In the genomic region with DNA sequence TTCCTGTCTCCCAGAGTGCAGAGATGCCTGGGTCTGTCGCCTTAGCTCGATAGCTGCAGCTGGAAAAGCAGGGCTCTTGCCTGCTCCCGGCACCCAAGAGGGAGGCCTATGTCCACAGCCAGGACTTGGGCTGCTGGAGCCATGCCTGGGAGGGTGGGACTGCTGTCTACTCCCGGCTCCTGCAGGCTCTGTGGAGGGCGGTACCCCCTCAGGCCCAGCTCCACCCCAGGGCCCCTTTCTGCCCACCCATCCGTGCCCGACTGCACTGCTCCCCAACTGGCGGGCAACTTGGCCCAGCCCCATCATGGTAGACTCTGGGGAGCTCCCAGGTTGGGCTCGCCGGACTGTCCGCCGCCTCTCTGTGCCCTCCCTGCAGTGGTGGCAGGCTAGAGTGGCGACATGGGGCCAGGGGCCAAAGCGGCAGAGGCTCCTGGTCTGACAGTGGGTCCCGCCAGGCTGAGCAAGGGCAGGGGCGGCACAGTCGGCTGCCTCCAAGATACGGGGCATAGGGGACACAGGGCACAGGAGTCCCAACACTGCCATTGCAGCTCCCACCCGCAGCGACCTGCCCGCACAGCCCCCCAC, we compare ENCODE assay signal across 1 cellular context.
TF ChIP-seq lines count a peak whose summit lies in the region.

No MANE protein-coding gene starts in this region.

TF ChIP-seq in HepG2, 621 proteins besides CTCF, POLR2A, EP300 and RAD21 (continued from another document):
- TF ChIP-seq, protein P1, sequence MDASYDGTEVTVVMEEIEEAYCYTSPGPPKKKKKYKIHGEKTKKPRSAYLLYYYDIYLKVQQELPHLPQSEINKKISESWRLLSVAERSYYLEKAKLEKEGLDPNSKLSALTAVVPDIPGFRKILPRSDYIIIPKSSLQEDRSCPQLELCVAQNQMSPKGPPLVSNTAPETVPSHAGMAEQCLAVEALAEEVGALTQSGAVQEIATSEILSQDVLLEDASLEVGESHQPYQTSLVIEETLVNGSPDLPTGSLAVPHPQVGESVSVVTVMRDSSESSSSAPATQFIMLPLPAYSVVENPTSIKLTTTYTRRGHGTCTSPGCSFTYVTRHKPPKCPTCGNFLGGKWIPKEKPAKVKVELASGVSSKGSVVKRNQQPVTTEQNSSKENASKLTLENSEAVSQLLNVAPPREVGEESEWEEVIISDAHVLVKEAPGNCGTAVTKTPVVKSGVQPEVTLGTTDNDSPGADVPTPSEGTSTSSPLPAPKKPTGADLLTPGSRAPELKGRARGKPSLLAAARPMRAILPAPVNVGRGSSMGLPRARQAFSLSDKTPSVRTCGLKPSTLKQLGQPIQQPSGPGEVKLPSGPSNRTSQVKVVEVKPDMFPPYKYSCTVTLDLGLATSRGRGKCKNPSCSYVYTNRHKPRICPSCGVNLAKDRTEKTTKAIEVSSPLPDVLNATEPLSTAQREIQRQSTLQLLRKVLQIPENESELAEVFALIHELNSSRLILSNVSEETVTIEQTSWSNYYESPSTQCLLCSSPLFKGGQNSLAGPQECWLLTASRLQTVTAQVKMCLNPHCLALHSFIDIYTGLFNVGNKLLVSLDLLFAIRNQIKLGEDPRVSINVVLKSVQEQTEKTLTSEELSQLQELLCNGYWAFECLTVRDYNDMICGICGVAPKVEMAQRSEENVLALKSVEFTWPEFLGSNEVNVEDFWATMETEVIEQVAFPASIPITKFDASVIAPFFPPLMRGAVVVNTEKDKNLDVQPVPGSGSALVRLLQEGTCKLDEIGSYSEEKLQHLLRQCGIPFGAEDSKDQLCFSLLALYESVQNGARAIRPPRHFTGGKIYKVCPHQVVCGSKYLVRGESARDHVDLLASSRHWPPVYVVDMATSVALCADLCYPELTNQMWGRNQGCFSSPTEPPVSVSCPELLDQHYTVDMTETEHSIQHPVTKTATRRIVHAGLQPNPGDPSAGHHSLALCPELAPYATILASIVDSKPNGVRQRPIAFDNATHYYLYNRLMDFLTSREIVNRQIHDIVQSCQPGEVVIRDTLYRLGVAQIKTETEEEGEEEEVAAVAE (CRISPR knock-in tag; IDR thresholded peaks at IDR 0.05; ENCODE audit: borderline replicate concordance), result no peak
